ENCODE assay signal across 10 cellular contexts in the genomic region with DNA sequence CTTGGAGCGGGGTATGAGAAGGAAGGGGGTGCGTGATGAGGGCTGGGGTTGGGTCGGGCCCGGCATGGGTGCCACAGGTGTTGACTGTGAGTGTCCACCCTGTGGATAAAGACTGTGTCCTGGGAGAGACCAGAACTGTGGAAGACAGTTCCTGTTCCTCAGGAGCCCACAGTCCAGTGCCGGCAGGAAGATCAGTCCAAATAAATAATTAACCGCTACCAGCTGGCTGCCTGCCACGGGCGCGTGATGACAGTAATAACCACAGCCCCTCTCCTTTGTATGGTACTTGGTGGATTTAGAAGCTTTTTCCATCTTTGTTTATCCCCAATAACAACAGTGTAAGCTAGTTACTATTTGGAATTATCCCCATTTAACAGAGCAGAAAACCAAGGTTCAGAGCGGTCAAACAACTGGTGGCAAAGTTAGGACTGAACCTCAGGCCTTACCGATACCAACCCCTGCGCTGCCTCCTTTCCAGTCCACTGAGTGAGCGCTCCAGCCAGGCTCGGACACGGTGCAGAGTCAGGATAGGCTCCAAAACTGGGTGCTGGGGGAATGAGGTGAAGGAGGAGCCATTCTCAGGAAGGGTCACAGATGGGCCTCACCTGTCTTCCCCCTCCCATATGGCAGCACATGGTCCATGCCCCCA. TPM values are rescaled to one million over a fixed set of nuclear protein-coding genes. Genes with fewer than 3 reads are reported as not detected.
A peak's percentile ranks its signal among the peaks of the same experiment; 100 is the strongest.
DNase-seq lines count a peak whose midpoint lies in the region; ATAC-seq, FAIRE-seq and TF ChIP-seq lines count a peak whose summit lies in the region.
"Had no signal": no experiment of that assay in that cellular context is flagged by ENCODE, and none has a peak within 500 bp of the region (broad histone marks: within the 10 kb centered on the region; RNA-seq: fewer than 3 reads in every experiment).

No MANE protein-coding gene starts in this region.

- H3K9ac ChIP-seq in GM12878 (ENCODE audit: control insufficient read depth, insufficient read depth, low read length) (no peak overlapping the region), HepG2 (ENCODE audit: insufficient read depth, low read depth, low read length) (peak overlapping the region; percentile 41; the same call in 1 of the 2 replicates)

- ATAC-seq in GM12878 (no peak), HepG2 (peak; percentile 1; the same call in 2 of the 3 replicates)
- no peak for ATAC-seq in activated CD8-positive, alpha-beta memory T cell treated with anti-CD3 and anti-CD28 coated beads, Interleukin-2, amount 10 ng/mL, durations not matched to agents 7 days and 5 days
- ATAC-seq: natural killer cell had no signal

- no peaks in the 10 kb centered on the region for H3K27me3 Mint-ChIP-seq in CD4-positive, alpha-beta memory T cell
- H3K27me3 Mint-ChIP-seq in activated CD8-positive, alpha-beta memory T cell treated with anti-CD3 and anti-CD28 coated beads, Interleukin-2, amount 10 ng/mL, durations not matched to agents 7 days and 5 days = peaks cover 18% of the 10 kb centered on the region

- no peak for TF ChIP-seq EP300 in GM12878 (IDR thresholded peaks at IDR 0.05; ENCODE audit: borderline replicate concordance in 1 of 2, control insufficient read depth in 1 of 2, low read depth in 2 of 2, low read length in 2 of 2)
- TF ChIP-seq EP300 in HepG2 (IDR thresholded peaks at IDR 0.05; ENCODE audit: low read depth in 2 of 2, low read length in 2 of 2) = no peak
- TF ChIP-seq EP300 in HepG2 (CRISPR knock-in tag; IDR thresholded peaks at IDR 0.05; ENCODE audit: borderline replicate concordance) = no peak

- H3K4me2 ChIP-seq in GM12878 (ENCODE audit: control insufficient read depth, insufficient read depth) (no peak overlapping the region), HepG2 (ENCODE audit: low read depth, low read length) (peak overlapping the region; percentile 95)

- H3K36me3 ChIP-seq in GM12878 (ENCODE audit: control insufficient read depth in 2 of 2, insufficient read depth in 2 of 2, low read length in 1 of 2) (no peaks in the 10 kb centered on the region), HepG2 (replicated peaks in 1 of 2; ENCODE audit: control insufficient read depth in 1 of 2, insufficient read depth in 2 of 2, low read length in 2 of 2) (no peaks in the 10 kb centered on the region; a peak in 1 of 5 replicates), thyroid gland (no peaks in the 10 kb centered on the region)
- no peaks in the 10 kb centered on the region for H3K36me3 ChIP-seq in CD4-positive, alpha-beta memory T cell (ENCODE audit: insufficient read depth, low read length)

- TF ChIP-seq RAD21 in GM12878 (IDR thresholded peaks at IDR 0.05; ENCODE audit: insufficient read depth, low read depth, low read length) = no peak
- TF ChIP-seq RAD21 in HepG2 (CRISPR knock-in tag; IDR thresholded peaks at IDR 0.05) = no peak

- DNase-seq in NCI-H146 (lab: John Stamatoyannopoulos, UW) = peak; percentile 30
- DNase-seq in NCI-H146 treated with DMSO at 0.1 percent for 48 hours (lab: John Stamatoyannopoulos, UW; ENCODE audit: unreplicated experiment) = no peak
- DNase-seq in GM12878 (ENCODE audit: low read depth, low spot score) = no peak
- peak; percentile 61 for DNase-seq in HepG2 (ENCODE audit: low spot score)
- DNase-seq in thyroid gland = peak; percentile 68 to 80
- no peak for DNase-seq in GM10266 (ENCODE audit: extremely low spot score)
- no peak for DNase-seq in CD4-positive, alpha-beta memory T cell
- no peak for DNase-seq in activated CD8-positive, alpha-beta memory T cell treated with anti-CD3 and anti-CD28 coated beads, Interleukin-2, amount 10 ng/mL, durations not matched to agents 7 days and 5 days
- DNase-seq: effector CD4-positive, alpha-beta T cell; natural killer cell had no signal

- H3K79me2 ChIP-seq in GM12878 (ENCODE audit: control insufficient read depth, insufficient read depth, low read length) = peaks cover 1% of the 10 kb centered on the region
- H3K79me2 ChIP-seq in HepG2 (ENCODE audit: insufficient read depth, low read length) = peaks cover 94% of the 10 kb centered on the region

- H3K27ac ChIP-seq in GM12878 (ENCODE audit: control insufficient read depth, insufficient read depth) (no peak overlapping the region), HepG2 (ENCODE audit: extremely low read length, insufficient read depth, low read length) (peak overlapping the region; percentile 91), thyroid gland (peak overlapping the region; percentile 98 to 99 (median 99))
- H3K27ac ChIP-seq in CD4-positive, alpha-beta memory T cell (ENCODE audit: low read depth, low read length) = no peak overlapping the region

- no TSS peak for BruUV-seq in GM12878 (replicated peaks; lab: Mats Ljungman, UMichigan)
- TSS peak; percentile 7 for BruUV-seq in HepG2 (replicated peaks; lab: Mats Ljungman, UMichigan)

- SMC1A ChIA-PET in GM12878 (lab: Charles Lee; ENCODE audit: uncharacterized antibody, unreplicated experiment) = no interaction called here

- H3K27me3 ChIP-seq in GM12878 (replicated peaks in 1 of 2; ENCODE audit: control insufficient read depth in 2 of 2, insufficient read depth in 2 of 2, low read length in 1 of 2) = peaks cover 2 to 7% of the 10 kb centered on the region in 2 experiments; a peak in 3 of 4 replicates
- no peaks in the 10 kb centered on the region; a peak in 1 of 5 replicates for H3K27me3 ChIP-seq in HepG2 (ENCODE audit: control insufficient read depth in 1 of 2, insufficient read depth in 2 of 2, low read length in 2 of 2)
- no peaks in the 10 kb centered on the region for H3K27me3 ChIP-seq in thyroid gland
- H3K27me3 ChIP-seq in CD4-positive, alpha-beta memory T cell (ENCODE audit: insufficient read depth, low read length) = no peaks in the 10 kb centered on the region

- peaks cover 14% of the 10 kb centered on the region for H3K4me1 ChIP-seq in GM12878 (ENCODE audit: control insufficient read depth, insufficient read depth, low read length)
- H3K4me1 ChIP-seq in HepG2 (ENCODE audit: insufficient read depth, low read length) = peaks cover 76% of the 10 kb centered on the region
- H3K4me1 ChIP-seq in thyroid gland = peaks cover 75 to 76% of the 10 kb centered on the region in 2 donors
- H3K4me1 ChIP-seq in CD4-positive, alpha-beta memory T cell (ENCODE audit: insufficient read depth, low read length) = peaks cover 54% of the 10 kb centered on the region

- no peak overlapping the region for H3K4me3 Mint-ChIP-seq in CD4-positive, alpha-beta memory T cell
- H3K4me3 Mint-ChIP-seq in activated CD8-positive, alpha-beta memory T cell treated with anti-CD3 and anti-CD28 coated beads, Interleukin-2, amount 10 ng/mL, durations not matched to agents 7 days and 5 days = no peak overlapping the region
- H3K4me3 Mint-ChIP-seq: natural killer cell had no signal

- H2AFZ ChIP-seq in GM12878 (ENCODE audit: control insufficient read depth, low read depth, low read length) (no peak overlapping the region), HepG2 (ENCODE audit: low read length) (no peak overlapping the region)

- H3K36me3 Mint-ChIP-seq in CD4-positive, alpha-beta memory T cell = peaks cover 0 to 5% of the 10 kb centered on the region in 2 donors
- no peaks in the 10 kb centered on the region for H3K36me3 Mint-ChIP-seq in activated CD8-positive, alpha-beta memory T cell treated with anti-CD3 and anti-CD28 coated beads, Interleukin-2, amount 10 ng/mL, durations not matched to agents 7 days and 5 days
- H3K36me3 Mint-ChIP-seq: natural killer cell had no signal

- in situ Hi-C loops in GM12878 (cut with MboI) = no loop called here
- in situ Hi-C loops in HepG2 (cut with HindIII; ENCODE audit: extremely low pct_ligation_motif_present, low pct_unique_long_range_greater_than_20kb) = no loop called here

- H4K20me1 ChIP-seq in GM12878 (ENCODE audit: control insufficient read depth, insufficient read depth) (no peaks in the 10 kb centered on the region), HepG2 (ENCODE audit: insufficient read depth, low read length) (peaks cover 83% of the 10 kb centered on the region)

- peak overlapping the region in 1 of 7 donors; percentile 79 for H3K27ac Mint-ChIP-seq in CD4-positive, alpha-beta memory T cell
- H3K27ac Mint-ChIP-seq in activated CD8-positive, alpha-beta memory T cell treated with anti-CD3 and anti-CD28 coated beads, Interleukin-2, amount 10 ng/mL, durations not matched to agents 7 days and 5 days = no peak overlapping the region
- H3K27ac Mint-ChIP-seq: natural killer cell had no signal

- POLR2A ChIA-PET in GM12878 (lab: Charles Lee) (no interaction called here), HepG2 (lab: Yijun Ruan, JAX) (interaction anchor here (1.2 to 3.1 kb wide), 3 partner anchors 15 to 100 kb away, joined by 4 to 13 read pairs (median 8); no protein-coding TSS in a partner anchor)
- POLR2A ChIA-PET in CD4-positive, alpha-beta memory T cell (lab: Charles Lee; ENCODE audit: partially characterized antibody) = no interaction called here

- CTCF ChIA-PET in GM12878 (lab: Yijun Ruan, JAX) = interaction anchor here (0.6 to 1.0 kb wide), 2 partner anchors 121 to 418 kb away, joined by 4 read pairs; no protein-coding TSS in a partner anchor
- CTCF ChIA-PET in HepG2 (lab: Yijun Ruan, JAX; ENCODE audit: low intra/inter-chr PET ratio, low total read pairs) = no interaction called here
- CTCF ChIA-PET in CD4-positive, alpha-beta memory T cell (lab: Charles Lee; ENCODE audit: partially characterized antibody) = no interaction called here
- CTCF ChIA-PET in activated CD8-positive, alpha-beta memory T cell treated with anti-CD3 and anti-CD28 coated beads, Interleukin-2, amount 10 ng/mL, durations not matched to agents 7 days and 5 days (lab: Charles Lee) = no interaction called here

- no peak overlapping the region for H3K4me3 ChIP-seq in GM12878
- peak overlapping the region in 2 of 3 experiments; percentile 18 to 98; a peak in 4 of 6 replicates for H3K4me3 ChIP-seq in HepG2 (replicated peaks in 1 of 3; ENCODE audit: insufficient read depth in 1 of 3, low read depth in 2 of 3, low read length in 3 of 3)
- H3K4me3 ChIP-seq in thyroid gland (replicated peaks in 1 of 3) = peak overlapping the region in 1 of 3 donors; percentile 2
- H3K4me3 ChIP-seq in CD4-positive, alpha-beta memory T cell (ENCODE audit: low read length in 2 of 2) = no peak overlapping the region

- TF ChIP-seq CTCF in GM12878 (IDR thresholded peaks at IDR 0.05 in 2 of 3, conservative IDR thresholded peaks at IDR 0.05 in 1 of 3; ENCODE audit: control insufficient read depth in 2 of 3, extremely low read depth in 1 of 3, insufficient read depth in 1 of 3, low read depth in 3 of 3, low read length in 3 of 3) = no peak
- TF ChIP-seq CTCF in HepG2 (CRISPR knock-in tag; IDR thresholded peaks at IDR 0.05) = no peak
- TF ChIP-seq CTCF in thyroid gland (IDR thresholded peaks at IDR 0.05) = no peak
- no peak for TF ChIP-seq CTCF in GM10266 (IDR thresholded peaks at IDR 0.05; ENCODE audit: control insufficient read depth, insufficient read depth, low read depth, missing control alignments)

- H3K9me3 ChIP-seq in GM12878 (replicated peaks; ENCODE audit: control insufficient read depth, insufficient read depth, low read length) = no peaks in the 10 kb centered on the region
- H3K9me3 ChIP-seq in HepG2 (ENCODE audit: low read length) = no peaks in the 10 kb centered on the region
- H3K9me3 ChIP-seq in thyroid gland = no peaks in the 10 kb centered on the region
- H3K9me3 ChIP-seq in CD4-positive, alpha-beta memory T cell (ENCODE audit: control insufficient read depth in 1 of 2, low read length in 2 of 2) = no peaks in the 10 kb centered on the region

- peaks cover 14 to 69% (median 43%) of the 10 kb centered on the region in 4 donors for H3K4me1 Mint-ChIP-seq in CD4-positive, alpha-beta memory T cell
- peaks cover 3% of the 10 kb centered on the region for H3K4me1 Mint-ChIP-seq in activated CD8-positive, alpha-beta memory T cell treated with anti-CD3 and anti-CD28 coated beads, Interleukin-2, amount 10 ng/mL, durations not matched to agents 7 days and 5 days

- FAIRE-seq in GM12878 (lab: Jason Lieb, UNC) (no peak), HepG2 (lab: Jason Lieb, UNC) (peak; percentile 8)

- WGBS in GM12878 (ENCODE audit: insufficient coverage, insufficient replicate concordance, low lambda C conversion rate, missing lambda C conversion rate) = 59% methylated on average over 15 of the region's 15 CpGs
- WGBS in HepG2 (ENCODE audit: low lambda C conversion rate) = 39% methylated on average over 13 of the region's 15 CpGs
- WGBS in thyroid gland, 2 donors = 36 to 49% methylated on average over 14 to 15 of the region's 15 CpGs

- no peaks in the 10 kb centered on the region for H3K9me3 Mint-ChIP-seq in CD4-positive, alpha-beta memory T cell
- no peaks in the 10 kb centered on the region for H3K9me3 Mint-ChIP-seq in activated CD8-positive, alpha-beta memory T cell treated with anti-CD3 and anti-CD28 coated beads, Interleukin-2, amount 10 ng/mL, durations not matched to agents 7 days and 5 days (ENCODE audit: low read depth)
- H3K9me3 Mint-ChIP-seq: natural killer cell had no signal

- RAD21 ChIA-PET in GM12878 (lab: Charles Lee; ENCODE audit: unreplicated experiment) = interaction anchor here (1.4 kb wide), 1 partner anchor 121 kb away, joined by 3 read pairs; no protein-coding TSS in a partner anchor

- no peak for TF ChIP-seq POLR2A in GM12878 (IDR thresholded peaks at IDR 0.05; ENCODE audit: low read depth, low read length)
- no peak for TF ChIP-seq POLR2A in HepG2 (IDR thresholded peaks at IDR 0.05; ENCODE audit: insufficient read depth in 1 of 2, low read depth in 2 of 2, low read length in 2 of 2)
- peak in 1 of 2 donors; percentile 48 for TF ChIP-seq POLR2A in thyroid gland (IDR thresholded peaks at IDR 0.05)

- intact Hi-C loops in GM12878 (cut with micrococcal nuclease; ENCODE audit: unreplicated experiment) (no loop called here), HepG2 (cut with micrococcal nuclease; ENCODE audit: unreplicated experiment) (loop anchor here (5.0 kb wide), 1 partner anchor 33 kb away; no protein-coding TSS in a partner anchor), thyroid gland (cut with DNase I) (loop anchor here (5.0 to 10.0 kb wide), 2 partner anchors 61 to 123 kb away; no protein-coding TSS in a partner anchor)
- intact Hi-C loops in CD4-positive, alpha-beta memory T cell (cut with micrococcal nuclease) = no loop called here

RNA-seq across cellular contexts. Expression of a gene that starts 5.1 kb away (rescaled TPM):
- 58.0 and 59.2 TPM in 2 replicates for total RNA-seq in GM12878 (2013; cell fraction: nucleolus; rRNA removed)
- 11.6 and 15.6 TPM in 2 replicates for total RNA-seq in GM12878 (2014; rRNA removed)
- 8.8 and 9.3 TPM in 2 replicates for total RNA-seq in GM12878 (2014; rRNA removed; fragmentation: Illumina TruSeq; extraction: Trizol)
- total RNA-seq in GM12878 (2021) = 76.8 and 82.3 TPM in 2 replicates
- polyA plus RNA-seq in GM12878 (2011; ENCODE audit: low read depth) = 13.1 TPM
- 3.8 and 6.2 TPM in 2 replicates for polyA plus RNA-seq in GM12878 (2011; rRNA removed)
- polyA plus RNA-seq in GM12878 (2011; cell fraction: cytosol; rRNA removed) = 10.6 and 15.1 TPM in 2 replicates
- polyA plus RNA-seq in GM12878 (2011; cell fraction: nucleus; rRNA removed) = 38.2 and 62.5 TPM in 2 replicates
- polyA plus RNA-seq in GM12878 (2012) = 29.9 and 31.2 TPM in 2 replicates
- polyA plus RNA-seq in GM12878 (2014; fragmentation: Illumina TruSeq; extraction: Trizol) = 30.8 and 53.4 TPM in 2 replicates
- 1 to 10 TPM; 3.1 to 4.5 TPM for polyA plus RNA-seq in GM12878 (2014; fragmentation: Nextera tagmentation; extraction: Ambion mirVana)
- 25.3 and 42.8 TPM in 2 replicates for polyA plus RNA-seq in GM12878 (2014; rRNA removed)
- polyA plus RNA-seq in GM12878 (2016; fragmentation: Nextera tagmentation; extraction: Ambion mirVana) = 10 to 100 TPM; 14.6 to 15.3 TPM
- 12.3 and 21.0 TPM in 2 replicates for polyA minus RNA-seq in GM12878 (2011; rRNA and poly(A)+ RNA removed)
- polyA minus RNA-seq in GM12878 (2011; cell fraction: cytosol; rRNA and poly(A)+ RNA removed) = 19.8 and 25.0 TPM in 2 replicates
- polyA minus RNA-seq in GM12878 (2011; cell fraction: nucleus; rRNA and poly(A)+ RNA removed) = 21.2 and 33.5 TPM in 2 replicates
- 5.3 and 11.0 TPM in 2 replicates for total RNA-seq in HepG2 (2016; rRNA removed; fragmentation: Illumina TruSeq; extraction: Trizol)
- 2.3 and 2.6 TPM in 2 replicates for total RNA-seq in HepG2 (2016; cell fraction: cytosol; rRNA removed; fragmentation: Illumina TruSeq; extraction: Trizol; ENCODE audit: low read depth)
- 5.2 and 10.5 TPM in 2 replicates for total RNA-seq in HepG2 (2016; cell fraction: insoluble cytoplasmic fraction; rRNA removed; fragmentation: Illumina TruSeq; extraction: Trizol)
- total RNA-seq in HepG2 (2016; cell fraction: membrane; rRNA removed; fragmentation: Illumina TruSeq; extraction: Trizol) = 7.0 and 7.7 TPM in 2 replicates
- total RNA-seq in HepG2 (2016; cell fraction: nucleus; rRNA removed; fragmentation: Illumina TruSeq; extraction: Trizol) = 9.9 and 13.1 TPM in 2 replicates
- polyA plus RNA-seq in HepG2 (2011; rRNA removed) = 8.8 and 10.2 TPM in 2 replicates
- polyA plus RNA-seq in HepG2 (2011; cell fraction: cytosol; rRNA removed) = 7.4 TPM in 2 replicates
- polyA plus RNA-seq in HepG2 (2011; cell fraction: nucleus; rRNA removed) = 42.1 and 46.0 TPM in 2 replicates
- 22.4 and 32.5 TPM in 2 replicates for polyA plus RNA-seq in HepG2 (2012)
- polyA plus RNA-seq in HepG2 (2016; cell fraction: cytosol; fragmentation: Illumina TruSeq; extraction: Trizol; ENCODE audit: low read depth) = 0.69 and 1.1 TPM in 2 replicates
- 16.0 and 20.6 TPM in 2 replicates for polyA plus RNA-seq in HepG2 (2016; cell fraction: insoluble cytoplasmic fraction; fragmentation: Illumina TruSeq; extraction: Trizol; ENCODE audit: low read depth)
- 2.4 and 3.8 TPM in 2 replicates for polyA plus RNA-seq in HepG2 (2016; cell fraction: membrane; fragmentation: Illumina TruSeq; extraction: Trizol; ENCODE audit: low read depth)
- polyA plus RNA-seq in HepG2 (2016; cell fraction: nucleus; fragmentation: Illumina TruSeq; extraction: Trizol; ENCODE audit: insufficient read depth, low read depth) = 25.8 and 26.9 TPM in 2 replicates
- polyA minus RNA-seq in HepG2 (2011; rRNA and poly(A)+ RNA removed; ENCODE audit: low replicate concordance) = 7.8 and 28.6 TPM in 2 replicates
- 19.5 and 20.1 TPM in 2 replicates for polyA minus RNA-seq in HepG2 (2011; cell fraction: cytosol; rRNA and poly(A)+ RNA removed)
- 27.4 and 29.2 TPM in 2 replicates for polyA minus RNA-seq in HepG2 (2011; cell fraction: nucleus; rRNA and poly(A)+ RNA removed)
- 100 to 1,000 TPM in 2 of 4 donors, 10 to 100 TPM in 2; 59.9 to 128 (median 94.4) TPM for total RNA-seq in thyroid gland
- total RNA-seq in CD4-positive, alpha-beta memory T cell = 10 to 100 TPM; 23.1 to 25.4 TPM
- 1 to 10 TPM in 1 of 2 donors, under 1 TPM in 1; 0.58 to 4.9 TPM for polyA plus RNA-seq in CD4-positive, alpha-beta memory T cell
- total RNA-seq in activated CD8-positive, alpha-beta memory T cell treated with anti-CD3 and anti-CD28 coated beads, Interleukin-2, amount 10 ng/mL, durations not matched to agents 7 days and 5 days = 10 to 100 TPM; 52.7 to 71.5 TPM

Comparison
In these comparisons a context has a peak if more than half of its experiments do, and no peak if none do; other contexts are left out.
1. DNase-seq: peak in NCI-H146 (single experiment), HepG2 (single experiment) and thyroid gland (2 of 2); none in NCI-H146 treated with DMSO at 0.1 percent for 48 hours (single experiment), GM12878 (single experiment), GM10266 (single experiment), CD4-positive, alpha-beta memory T cell (0 of 5) and activated CD8-positive, alpha-beta memory T cell treated with anti-CD3 and anti-CD28 coated beads, Interleukin-2, amount 10 ng/mL, durations not matched to agents 7 days and 5 days (single experiment).
2. H3K27ac ChIP-seq: peak in HepG2 (single experiment) and thyroid gland (3 of 3); none in GM12878 (single experiment) and CD4-positive, alpha-beta memory T cell (single experiment).
3. H3K4me3 ChIP-seq: peak in HepG2 (2 of 3); none in GM12878 (single experiment) and CD4-positive, alpha-beta memory T cell (0 of 2).
4. intact Hi-C loops: an anchor here in HepG2 (5.0 kb wide) and thyroid gland (5.0 to 10.0 kb wide); none called in GM12878 and CD4-positive, alpha-beta memory T cell.